ENCODE assay signal across 8 cellular contexts in genomic region chr9:34929506-34930102, GRCh38. TPM values are rescaled to one million over a fixed set of nuclear protein-coding genes. Genes with fewer than 3 reads are reported as not detected.
DNase-seq lines count a peak whose midpoint lies in the region; ATAC-seq, FAIRE-seq and TF ChIP-seq lines count a peak whose summit lies in the region.

No MANE protein-coding gene starts in this region.

- FAIRE-seq in GM12892 (lab: Jason Lieb, UNC) = peak; percentile 27

- H3K4me3 ChIP-seq in AG10803 (ENCODE audit: low read length) = no peak overlapping the region
- H3K4me3 ChIP-seq in OCI-LY3 (ENCODE audit: low read length) = peak overlapping the region; percentile 38
- H3K4me3 ChIP-seq in body of pancreas = no peak overlapping the region

- H3K27me3 ChIP-seq in OCI-LY3 (ENCODE audit: low read depth, low read length) (peaks cover 16% of the 10 kb centered on the region; the same call in 1 of the 2 replicates), body of pancreas (no peaks in the 10 kb centered on the region)

- no peak for TF ChIP-seq POLR2A in GM12892 (IDR thresholded peaks at IDR 0.05; ENCODE audit: low read depth, low read length)
- TF ChIP-seq POLR2A in body of pancreas (IDR thresholded peaks at IDR 0.05) = no peak

- 23 to 25% methylated on average over 7 of the region's 7 CpGs for WGBS in body of pancreas, 2 donors

- peak overlapping the region; percentile 50 for H3K4me2 ChIP-seq in OCI-LY3 (ENCODE audit: low read length)

- H3K36me3 ChIP-seq in OCI-LY3 (replicated peaks; ENCODE audit: low read depth, low read length) (no peaks in the 10 kb centered on the region), body of pancreas (replicated peaks in 1 of 2; ENCODE audit: insufficient read depth in 1 of 2, low read depth in 2 of 2) (no peaks in the 10 kb centered on the region)

- intact Hi-C loops in body of pancreas (cut with DNase I) = no loop called here

- H3K9me3 ChIP-seq in OCI-LY3 (ENCODE audit: insufficient read depth, low read length) = no peaks in the 10 kb centered on the region
- peaks cover 0 to 4% (median 0%) of the 10 kb centered on the region in 3 donors for H3K9me3 ChIP-seq in body of pancreas

- TF ChIP-seq CTCF in AG10803 (conservative IDR thresholded peaks at IDR 0.05; ENCODE audit: low read length) = peak; percentile 56
- TF ChIP-seq CTCF in OCI-LY3 (IDR thresholded peaks at IDR 0.05; ENCODE audit: low read depth, low read length) = peak; percentile 73
- TF ChIP-seq CTCF in body of pancreas (IDR thresholded peaks at IDR 0.05) = peak; percentile 20 to 58 (median 41)

- no peak overlapping the region for H3K27ac ChIP-seq in OCI-LY3 (ENCODE audit: low read length)
- H3K27ac ChIP-seq in body of pancreas = no peak overlapping the region

- DNase-seq in AG10803 (ENCODE audit: low read depth) (peak; percentile 11), GM12892 (ENCODE audit: insufficient read length) (no peak), body of pancreas (peak; percentile 37 to 71 (median 50)), medulla oblongata (ENCODE audit: extremely low spot score) (peak; percentile 32)

- ATAC-seq in body of pancreas (peak; percentile 59), GM21723 (IDR thresholded peaks at IDR 0.05; ENCODE audit: unreplicated experiment) (no peak), GM19455 (IDR thresholded peaks at IDR 0.05; ENCODE audit: unreplicated experiment) (no peak)
- no peak for ATAC-seq in activated CD4-positive, CD25-positive, alpha-beta regulatory T cell treated with anti-CD3 and anti-CD28 coated beads, Interleukin-2, amount 50 U/mL, for 24 hours

- no peak overlapping the region for H3K9ac ChIP-seq in OCI-LY3 (ENCODE audit: low read length)

- peak overlapping the region; percentile 67; the same call in 1 of the 2 replicates for H2AFZ ChIP-seq in OCI-LY3 (ENCODE audit: low read depth, low read length)

- no peaks in the 10 kb centered on the region for H4K20me1 ChIP-seq in OCI-LY3 (ENCODE audit: insufficient read depth, low read length)

- H3K4me1 ChIP-seq in OCI-LY3 (ENCODE audit: low read length) (peaks cover 4% of the 10 kb centered on the region; the same call in 1 of the 2 replicates), body of pancreas (no peaks in the 10 kb centered on the region)

- H3K79me2 ChIP-seq in OCI-LY3 (ENCODE audit: low read length) = no peaks in the 10 kb centered on the region

RNA-seq across cellular contexts. Expression of gene PHF24, which starts 28.5 kb away (rescaled TPM):
- 0.47 TPM for polyA plus RNA-seq in GM12892 (2012; ENCODE audit: missing spikeins)
- under 1 TPM in 1 of 2 donors, not detected in 1; 0.26 TPM for total RNA-seq in body of pancreas

RNA-seq across cellular contexts. Expression of gene DNAJB5, which starts 59.9 kb away (rescaled TPM):
- polyA plus RNA-seq in GM12892 (2012; ENCODE audit: missing spikeins) = 11.9 TPM
- 1 to 10 TPM; 5.3 to 5.7 TPM for total RNA-seq in body of pancreas
